9 cellular contexts compared by ENCODE assay signal in the genomic region with DNA sequence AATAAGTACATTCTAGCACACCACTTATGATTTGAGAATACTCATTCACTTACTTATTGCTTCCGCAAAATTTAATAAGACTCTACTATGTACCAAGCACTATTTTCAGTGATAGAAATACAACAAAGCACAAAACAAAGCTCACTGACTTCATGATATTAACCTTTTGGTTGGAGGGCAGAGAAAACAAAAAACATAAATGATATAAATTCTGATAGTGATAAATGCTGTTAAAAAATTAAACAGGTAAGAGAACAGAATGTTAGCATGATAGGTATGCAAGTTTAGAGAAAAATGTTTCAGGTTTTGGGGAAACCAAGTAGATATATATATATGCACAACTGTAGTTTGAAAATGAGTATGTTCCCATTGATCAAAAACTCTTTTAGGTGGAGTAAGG. TPM values are rescaled to one million over a fixed set of nuclear protein-coding genes. Genes with fewer than 3 reads are reported as not detected.
A peak's percentile ranks its signal among the peaks of the same experiment; 100 is the strongest.
DNase-seq lines count a peak whose midpoint lies in the region; ATAC-seq, FAIRE-seq and TF ChIP-seq lines count a peak whose summit lies in the region.
"Had no signal": no experiment of that assay in that cellular context is flagged by ENCODE, and none has a peak within 500 bp of the region (broad histone marks: within the 10 kb centered on the region; RNA-seq: fewer than 3 reads in every experiment).

No MANE protein-coding gene starts in this region.

- peaks cover 9% of the 10 kb centered on the region for H3K4me1 Mint-ChIP-seq in astrocyte (ENCODE audit: low read depth, unreplicated experiment)

- H3K27me3 Mint-ChIP-seq in astrocyte (ENCODE audit: low read depth, unreplicated experiment), result no peaks in the 10 kb centered on the region

- peaks cover 7% of the 10 kb centered on the region for H3K79me1 ChIP-seq in mesenchymal stem cell (replicated peaks; ENCODE audit: low read length, poor library complexity, severe bottlenecking)

- no peak overlapping the region for H3K27ac Mint-ChIP-seq in astrocyte (ENCODE audit: unreplicated experiment)

- H2BK12ac ChIP-seq in mesenchymal stem cell (ENCODE audit: low read length in 2 of 2), result no peak overlapping the region

- TF ChIP-seq CTCF in AG04450 (IDR thresholded peaks at IDR 0.05; ENCODE audit: low read depth, low read length) (no peak), HFF-Myc (IDR thresholded peaks at IDR 0.05; ENCODE audit: low read depth, low read length, missing control alignments) (no peak), astrocyte (IDR thresholded peaks at IDR 0.05; ENCODE audit: insufficient read depth, low read depth, low read length) (no peak)

- H3K9ac ChIP-seq in astrocyte (ENCODE audit: low read length) (peak overlapping the region; percentile 98), mesenchymal stem cell (ENCODE audit: low read length) (peak overlapping the region; percentile 99)

- no peak for ATAC-seq in GM21576 (IDR thresholded peaks at IDR 0.05; ENCODE audit: unreplicated experiment)

- H3K27ac ChIP-seq in AG04450 (ENCODE audit: low read depth, low read length) (no peak overlapping the region), astrocyte (ENCODE audit: low read depth, low read length) (no peak overlapping the region), mesenchymal stem cell (ENCODE audit: low read length, poor library complexity, severe bottlenecking) (no peak overlapping the region)

- H3K27me3 ChIP-seq in AG04450 (ENCODE audit: control insufficient read depth, insufficient read depth, low read length) (no peaks in the 10 kb centered on the region), astrocyte (ENCODE audit: insufficient read depth, low read length) (no peaks in the 10 kb centered on the region), mesenchymal stem cell (ENCODE audit: control insufficient read depth in 1 of 2, insufficient read depth in 1 of 2, low read length in 2 of 2) (no peaks in the 10 kb centered on the region)

- peaks cover 99% of the 10 kb centered on the region for H3K79me2 ChIP-seq in astrocyte (ENCODE audit: insufficient read depth, low read length)

- no peak overlapping the region for H2AK5ac ChIP-seq in mesenchymal stem cell (ENCODE audit: low read length, severe bottlenecking)

- CTCF ChIA-PET in AG04450 (lab: Charles Lee), result interaction anchor here (1.0 kb wide), 1 partner anchor 11 kb away, joined by 4 read pairs; no protein-coding TSS in a partner anchor

- no peak overlapping the region for H3K23ac ChIP-seq in mesenchymal stem cell (ENCODE audit: low read length in 2 of 2)

- no peak overlapping the region for H3K14ac ChIP-seq in mesenchymal stem cell (ENCODE audit: low read length in 2 of 2)

- no peak overlapping the region for H4K91ac ChIP-seq in mesenchymal stem cell (ENCODE audit: low read length)

- H3K18ac ChIP-seq in mesenchymal stem cell (ENCODE audit: low read depth in 1 of 2, low read length in 2 of 2), result no peak overlapping the region

- H3K36me3 ChIP-seq in astrocyte (ENCODE audit: insufficient read depth, low read length), result peaks cover 12% of the 10 kb centered on the region
- H3K36me3 ChIP-seq in mesenchymal stem cell (ENCODE audit: control insufficient read depth in 1 of 2, insufficient read depth in 2 of 2, low read depth in 1 of 2, low read length in 2 of 2), result peaks cover 7 to 16% of the 10 kb centered on the region in 2 experiments

- peaks cover 3% of the 10 kb centered on the region for H3K36me3 Mint-ChIP-seq in astrocyte (ENCODE audit: low read depth, unreplicated experiment)

- POLR2A ChIA-PET in AG04450 (lab: Yijun Ruan, JAX), result interaction anchor here (1.1 kb wide), 1 partner anchor 150 kb away, joined by 3 read pairs; a partner anchor contains a TSS

- H2BK5ac ChIP-seq in mesenchymal stem cell (ENCODE audit: low read depth, low read length, poor library complexity, severe bottlenecking), result no peak overlapping the region

- H3K9me3 Mint-ChIP-seq in astrocyte (ENCODE audit: unreplicated experiment), result no peaks in the 10 kb centered on the region

- DNase-seq in AG04450 (ENCODE audit: low read depth, low spot score) (no peak), HFF-Myc (ENCODE audit: extremely low read depth, low read depth) (no peak), astrocyte (ENCODE audit: low read depth) (no peak), mesenchymal stem cell (no peak), MV-4-11 (lab: John Stamatoyannopoulos, UW) (no peak), EL (no peak)
- no peak for DNase-seq in stimulated activated CD4-positive, alpha-beta T cell treated with anti-CD3 and anti-CD28 coated beads, Interleukin-4, amount 100 ng/mL, for 1 hour
- DNase-seq: left colon had no signal

- H4K8ac ChIP-seq in mesenchymal stem cell (ENCODE audit: low read length), result no peak overlapping the region

- H2BK15ac ChIP-seq in mesenchymal stem cell (ENCODE audit: low read depth, poor library complexity, severe bottlenecking), result no peak overlapping the region

- WGBS in mesenchymal stem cell, result no CpG with 5 or more reads among the region's 1 CpG

- H4K20me1 ChIP-seq in astrocyte (ENCODE audit: insufficient read depth, low read length), result peaks cover 5% of the 10 kb centered on the region

- H2AFZ ChIP-seq in astrocyte (ENCODE audit: low read depth, low read length) (no peak overlapping the region), mesenchymal stem cell (ENCODE audit: low read depth, low read length) (no peak overlapping the region)

- H3K4me1 ChIP-seq in astrocyte (ENCODE audit: insufficient read depth, low read length) (peaks cover 5% of the 10 kb centered on the region), mesenchymal stem cell (ENCODE audit: control insufficient read depth, insufficient read depth, low read depth, low read length) (peaks cover 6% of the 10 kb centered on the region)

- H3K4ac ChIP-seq in mesenchymal stem cell (ENCODE audit: low read depth in 1 of 2, low read length in 2 of 2), result no peak overlapping the region

- H3K4me3 ChIP-seq in AG04450 (ENCODE audit: low read depth, low read length), result peak overlapping the region; percentile 96
- H3K4me3 ChIP-seq in HFF-Myc (replicated peaks; ENCODE audit: low read depth, low read length), result peak overlapping the region; percentile 91
- peak overlapping the region; percentile 98 for H3K4me3 ChIP-seq in astrocyte (ENCODE audit: insufficient read depth, low read depth, low read length)
- peak overlapping the region in 1 of 2 experiments; percentile 99 for H3K4me3 ChIP-seq in mesenchymal stem cell (ENCODE audit: insufficient read depth in 1 of 2, low read depth in 1 of 2, low read length in 2 of 2)

- peak overlapping the region; percentile 100 for H3K4me3 Mint-ChIP-seq in astrocyte (ENCODE audit: unreplicated experiment)

- H3K9me3 ChIP-seq in AG04450 (ENCODE audit: control insufficient read depth, insufficient read depth, low read length) (no peaks in the 10 kb centered on the region), astrocyte (ENCODE audit: insufficient read depth, low read depth, low read length) (no peaks in the 10 kb centered on the region), mesenchymal stem cell (ENCODE audit: control insufficient read depth, low read length) (no peaks in the 10 kb centered on the region)

- H3K4me2 ChIP-seq in astrocyte (ENCODE audit: low read length) (peak overlapping the region; percentile 98), mesenchymal stem cell (ENCODE audit: low read length, poor library complexity, severe bottlenecking) (no peak overlapping the region)

- no peak for FAIRE-seq in astrocyte (lab: Jason Lieb, UNC)

- H2BK120ac ChIP-seq in mesenchymal stem cell (ENCODE audit: low read depth, low read length), result no peak overlapping the region

RNA-seq across cellular contexts. Expression of a gene that starts 1.2 kb away (rescaled TPM):
- polyA plus RNA-seq in AG04450 (2011; rRNA removed), result 13.9 and 20.6 TPM in 2 replicates
- 6.6 and 10.0 TPM in 2 replicates for polyA minus RNA-seq in AG04450 (2011; rRNA and poly(A)+ RNA removed)
- total RNA-seq in astrocyte, result 18.3 and 20.2 TPM in 2 replicates
- polyA plus RNA-seq in mesenchymal stem cell (2013, experiment 1 of 2), result 14.1 TPM
- polyA plus RNA-seq in mesenchymal stem cell (2013, experiment 2 of 2), result 15.9 TPM

RNA-seq across cellular contexts. Expression of a gene that starts 17.0 kb away (rescaled TPM):
- 230 and 287 TPM in 2 replicates for polyA plus RNA-seq in AG04450 (2011; rRNA removed)
- polyA minus RNA-seq in AG04450 (2011; rRNA and poly(A)+ RNA removed), result 190 and 200 TPM in 2 replicates
- 175 and 185 TPM in 2 replicates for total RNA-seq in astrocyte
- polyA plus RNA-seq in mesenchymal stem cell (2013, experiment 1 of 2), result 295 TPM
- polyA plus RNA-seq in mesenchymal stem cell (2013, experiment 2 of 2), result 281 TPM
